ENCODE assay signal across 3 cellular contexts in genomic region chr14:98756749-98757148, GRCh38.
"Had no signal": no experiment of that assay in that cellular context is flagged by ENCODE, and none has a peak within 500 bp of the region (broad histone marks: within the 10 kb centered on the region; RNA-seq: fewer than 3 reads in every experiment).

No MANE protein-coding gene starts in this region.

- DNase-seq: GDM1, GF-D8 had no signal

- H3K4me3 ChIP-seq: GM12878 had no signal

- ATAC-seq: GM12878 had no signal
